ENCODE assay signal across 22 cellular contexts in the genomic region with DNA sequence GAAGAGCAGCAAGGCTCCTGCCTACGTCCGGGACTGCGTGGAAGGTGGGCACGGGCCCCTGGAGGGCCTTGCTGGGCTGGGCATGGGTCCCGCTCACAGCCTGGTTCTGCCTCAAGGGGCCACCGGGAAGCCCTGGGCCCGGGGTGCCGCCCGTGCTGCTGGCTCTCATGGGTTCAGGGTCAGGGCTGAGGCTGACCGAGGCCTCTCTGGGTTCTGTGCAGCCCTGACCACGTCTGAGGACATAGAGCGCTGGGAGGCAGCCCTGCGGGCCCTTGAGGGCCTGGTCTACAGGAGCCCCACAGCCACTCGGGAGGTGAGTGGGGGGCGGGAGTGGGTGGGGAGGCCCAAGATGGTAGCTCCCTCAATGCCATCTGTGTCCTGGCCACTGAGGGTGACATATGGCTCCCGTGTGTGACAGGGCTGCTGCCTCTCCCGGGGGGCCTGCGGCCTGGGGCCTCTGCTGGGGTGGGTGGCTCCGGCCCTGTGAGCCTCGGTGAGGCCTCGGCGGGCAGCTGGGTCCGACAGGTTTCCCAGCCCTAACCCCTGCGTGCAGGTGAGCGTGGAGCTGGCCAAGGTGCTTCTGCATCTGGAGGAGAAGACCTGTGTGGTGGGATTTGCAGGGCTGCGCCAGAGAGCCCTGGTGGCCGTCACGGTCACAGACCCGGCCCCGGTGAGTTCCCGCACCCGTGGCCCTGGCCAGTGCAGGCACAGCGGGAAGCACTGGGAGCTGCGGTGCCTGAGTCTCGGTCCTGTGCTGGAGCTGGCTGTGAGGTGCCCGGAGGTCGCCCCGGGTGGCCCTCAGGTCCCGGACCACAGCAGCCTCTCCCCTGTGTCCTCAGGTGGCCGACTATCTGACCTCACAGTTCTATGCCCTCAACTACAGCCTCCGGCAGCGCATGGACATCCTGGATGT. TPM values are rescaled to one million over a fixed set of nuclear protein-coding genes. Genes with fewer than 3 reads are reported as not detected.
DNase-seq lines count a peak whose midpoint lies in the region; ATAC-seq and TF ChIP-seq lines count a peak whose summit lies in the region.
"Had no signal": no experiment of that assay in that cellular context is flagged by ENCODE, and none has a peak within 500 bp of the region (broad histone marks: within the 10 kb centered on the region; RNA-seq: fewer than 3 reads in every experiment).

No MANE protein-coding gene starts in this region.

- no peak overlapping the region for H4K91ac ChIP-seq in IMR-90 (ENCODE audit: insufficient read depth, low read depth, low read length)

- intact Hi-C loops in IMR-90 (cut with micrococcal nuclease), result no loop called here

- H3K9me3 ChIP-seq in IMR-90 (ENCODE audit: control insufficient read depth, insufficient read depth, low read length), result no peaks in the 10 kb centered on the region
- H3K9me3 ChIP-seq: HAP-1, MG63, SJCRH30 had no signal

- TF ChIP-seq CTCF in GM06990 (IDR thresholded peaks at IDR 0.05; ENCODE audit: insufficient read depth, low read length, poor library complexity, severe bottlenecking) (no peak), IMR-90 (conservative IDR thresholded peaks at IDR 0.05; ENCODE audit: low read depth, low read length) (no peak)

- no peak overlapping the region for H2AK5ac ChIP-seq in IMR-90 (ENCODE audit: low read depth, low read length)

- TF ChIP-seq RAD21 in IMR-90 (IDR thresholded peaks at IDR 0.05; ENCODE audit: low read length), result no peak

- H3K23ac ChIP-seq in IMR-90 (ENCODE audit: low read depth, low read length), result no peak overlapping the region

- H3K4ac ChIP-seq in IMR-90 (ENCODE audit: low read depth, low read length), result no peak overlapping the region

- no peak overlapping the region for H3K18ac ChIP-seq in IMR-90 (ENCODE audit: low read depth, low read length)

- no peak for ATAC-seq in IMR-90 (ENCODE audit: low read depth)
- ATAC-seq: GM23338, PC-3, SK-N-SH treated with all-trans-retinoic acid at 6 μM for 48 hours had no signal

- TF ChIP-seq POLR2A in IMR-90 (IDR thresholded peaks at IDR 0.05; ENCODE audit: low read depth, low read length), result no peak

- H2BK20ac ChIP-seq in IMR-90 (ENCODE audit: low read depth, low read length), result no peak overlapping the region

- no peak overlapping the region for H3K27ac ChIP-seq in IMR-90 (ENCODE audit: insufficient read depth, low read length)
- H3K27ac ChIP-seq: SJCRH30 had no signal

- H3K36me3 ChIP-seq in GM06990 (ENCODE audit: control insufficient read depth, insufficient read depth, low read length) (peaks cover 26% of the 10 kb centered on the region), IMR-90 (ENCODE audit: control insufficient read depth, insufficient read depth, low read length) (peaks cover 50% of the 10 kb centered on the region)

- POLR2A ChIA-PET in IMR-90 (lab: Charles Lee; ENCODE audit: unreplicated experiment), result no interaction called here

- no peaks in the 10 kb centered on the region for H3K9me1 ChIP-seq in IMR-90 (ENCODE audit: insufficient read depth, low read length)

- peak; percentile 3 for DNase-seq in GM06990 (ENCODE audit: extremely low read depth, insufficient read length)
- no peak for DNase-seq in IMR-90
- DNase-seq in NCI-H1048 (lab: John Stamatoyannopoulos, UW), result no peak
- DNase-seq: C1 segment of cervical spinal cord; CD4-positive, alpha-beta memory T cell; COR-L47; DMS53; HFFc6; KG1; MG63; NCI-H2029; NCI-H446; NCI-H524 treated with DMSO at 0.1 percent for 48 hours; NCI-H774; PC-3; SJCRH30 had no signal

- H2BK5ac ChIP-seq in IMR-90 (ENCODE audit: low read depth, low read length, poor library complexity, severe bottlenecking), result no peak overlapping the region

- peak overlapping the region; percentile 32 for H2AFZ ChIP-seq in IMR-90 (replicated peaks; ENCODE audit: low read length, poor library complexity)
- H2AFZ ChIP-seq: GM23338 had no signal

- peak overlapping the region; percentile 1 for H2AK9ac ChIP-seq in IMR-90 (replicated peaks; ENCODE audit: low read depth, low read length, poor library complexity)

- H2BK15ac ChIP-seq in IMR-90 (ENCODE audit: low read depth, low read length), result no peak overlapping the region

- H3K56ac ChIP-seq in IMR-90 (ENCODE audit: extremely low read depth, insufficient read depth, low read length), result no peak overlapping the region

- no peak overlapping the region for H2BK120ac ChIP-seq in IMR-90 (ENCODE audit: low read depth, low read length)

- 0 out of 4 replicates have a peak, but pooled peaks cover 0 to 4% of the 10 kb centered on the region in 2 experiments for H3K79me1 ChIP-seq in IMR-90 (ENCODE audit: low read depth in 1 of 2, low read length in 2 of 2)

- H3K4me3 ChIP-seq in GM06990 (replicated peaks; ENCODE audit: low read depth, low read length) (no peak overlapping the region), IMR-90 (ENCODE audit: insufficient read depth, low read depth, low read length) (no peak overlapping the region)
- H3K4me3 ChIP-seq: GM23338, HAP-1, MG63, SJCRH30 had no signal

- H3K4me1 ChIP-seq in IMR-90 (ENCODE audit: control insufficient read depth, insufficient read depth, low read length), result no peaks in the 10 kb centered on the region
- H3K4me1 ChIP-seq: HAP-1, SJCRH30 had no signal

- in situ Hi-C loops in IMR-90 (cut with MboI; ENCODE audit: low sequenced_read_pairs), result no loop called here

- dilution Hi-C loops in IMR-90 (cut with HindIII; ENCODE audit: low sequenced_read_pairs, unreplicated experiment), result no loop called here

- 97% methylated on average over 20 of the region's 42 CpGs; no CpG with 5 or more reads in 1 of the 2 experiments for WGBS in IMR-90 (ENCODE audit: extremely low coverage in 2 of 2, insufficient read length in 1 of 2), 2 experiments

- H4K20me1 ChIP-seq in IMR-90 (ENCODE audit: insufficient read depth, low read length), result no peaks in the 10 kb centered on the region

- no peak overlapping the region for H3K14ac ChIP-seq in IMR-90 (replicated peaks; ENCODE audit: low read depth, low read length)

- CTCF ChIA-PET in IMR-90 (lab: Yijun Ruan, JAX), result interaction anchor here (0.6 kb wide), 1 partner anchor 31 kb away, joined by 3 read pairs; the partner anchor contains the start of gene TMEM204

- H4K8ac ChIP-seq in IMR-90 (ENCODE audit: low read depth in 2 of 2, low read length in 2 of 2), result no peak overlapping the region

- H3K27me3 ChIP-seq in GM06990 (replicated peaks; ENCODE audit: control insufficient read depth, insufficient read depth, low read length) (no peaks in the 10 kb centered on the region), IMR-90 (ENCODE audit: control insufficient read depth, insufficient read depth, low read length) (no peaks in the 10 kb centered on the region)
- H3K27me3 ChIP-seq: MG63, SJCRH30 had no signal

- no peak overlapping the region for H4K5ac ChIP-seq in IMR-90 (ENCODE audit: low read depth, low read length)

- no TSS peak for BruUV-seq in IMR-90 (replicated peaks; lab: Mats Ljungman, UMichigan)

- H3K4me2 ChIP-seq in IMR-90 (ENCODE audit: low read depth, low read length), result no peak overlapping the region
- H3K4me2 ChIP-seq: GM23338 had no signal

- no peak overlapping the region for H3K9ac ChIP-seq in IMR-90 (ENCODE audit: low read depth, low read length)

TF ChIP-seq in IMR-90, 13 proteins besides CTCF, POLR2A, EP300 and RAD21:
- TF ChIP-seq CEBPB (IDR thresholded peaks at IDR 0.05; ENCODE audit: low read depth, low read length), result no peak

RNA-seq across cellular contexts. Expression of gene TELO2, which starts 9.2 kb away (rescaled TPM):
- total RNA-seq in IMR-90 (2012; rRNA removed), result 5.8 and 6.6 TPM in 2 replicates
- polyA plus RNA-seq in IMR-90 (2012; rRNA removed), result 26.6 and 28.2 TPM in 2 replicates
- 16.6 and 18.1 TPM in 2 replicates for polyA plus RNA-seq in IMR-90 (2012; cell fraction: cytosol; rRNA removed)
- polyA plus RNA-seq in IMR-90 (2012; cell fraction: nucleus; rRNA removed; ENCODE audit: low replicate concordance), result 110 and 290 TPM in 2 replicates

RNA-seq across cellular contexts. Expression of gene PTX4, which starts 13.6 kb away (rescaled TPM):
- not detected in 2 replicates for total RNA-seq in IMR-90 (2012; rRNA removed)
- polyA plus RNA-seq in IMR-90 (2012; rRNA removed), result 0.07 TPM in 1 of 2 replicates, not detected in the other
- polyA plus RNA-seq in IMR-90 (2012; cell fraction: cytosol; rRNA removed), result not detected in 2 replicates
- 0.14 TPM in 1 of 2 replicates, not detected in the other for polyA plus RNA-seq in IMR-90 (2012; cell fraction: nucleus; rRNA removed; ENCODE audit: low replicate concordance)
- total RNA-seq: A673; CD4-positive, alpha-beta memory T cell; Daoy; GM23338; SJCRH30 had no signal
- polyA plus RNA-seq: CD4-positive, alpha-beta memory T cell; GM23338 had no signal

RNA-seq across cellular contexts. Expression of gene CLCN7, which starts 27.5 kb away (rescaled TPM):
- 10.8 TPM in 2 replicates for total RNA-seq in IMR-90 (2012; rRNA removed)
- polyA plus RNA-seq in IMR-90 (2012; rRNA removed), result 45.2 and 52.9 TPM in 2 replicates
- polyA plus RNA-seq in IMR-90 (2012; cell fraction: cytosol; rRNA removed), result 20.3 and 36.5 TPM in 2 replicates
- polyA plus RNA-seq in IMR-90 (2012; cell fraction: nucleus; rRNA removed; ENCODE audit: low replicate concordance), result 84.9 and 258 TPM in 2 replicates

RNA-seq across cellular contexts. Expression of gene TMEM204, which starts 31.1 kb away (rescaled TPM):
- 7.0 and 7.2 TPM in 2 replicates for total RNA-seq in IMR-90 (2012; rRNA removed)
- polyA plus RNA-seq in IMR-90 (2012; rRNA removed), result 12.3 and 13.2 TPM in 2 replicates
- polyA plus RNA-seq in IMR-90 (2012; cell fraction: cytosol; rRNA removed), result 8.4 and 18.2 TPM in 2 replicates
- polyA plus RNA-seq in IMR-90 (2012; cell fraction: nucleus; rRNA removed; ENCODE audit: low replicate concordance), result 5.3 and 12.8 TPM in 2 replicates
- total RNA-seq: A673, Daoy, G401, PC-3 had no signal

RNA-seq across cellular contexts. Expression of gene CCDC154, which starts 58.0 kb away (rescaled TPM):
- total RNA-seq in IMR-90 (2012; rRNA removed), result under 0.01 TPM in 1 of 2 replicates, not detected in the other
- polyA plus RNA-seq in IMR-90 (2012; rRNA removed), result 0.09 TPM in 1 of 2 replicates, not detected in the other
- 0.08 and 0.14 TPM in 2 replicates for polyA plus RNA-seq in IMR-90 (2012; cell fraction: cytosol; rRNA removed)
- polyA plus RNA-seq in IMR-90 (2012; cell fraction: nucleus; rRNA removed; ENCODE audit: low replicate concordance), result 0.56 and 1.3 TPM in 2 replicates
- total RNA-seq: Daoy, GM23338, PC-3 had no signal
